ENCODE assay signal across 6 cellular contexts in genomic region chr17:4998666-4999428, GRCh38. TPM values are rescaled to one million over a fixed set of nuclear protein-coding genes. Genes with fewer than 3 reads are reported as not detected.
A peak's percentile ranks its signal among the peaks of the same experiment; 100 is the strongest.
DNase-seq lines count a peak whose midpoint lies in the region; ATAC-seq, FAIRE-seq and TF ChIP-seq lines count a peak whose summit lies in the region.

No MANE protein-coding gene starts in this region.

- H3K9me3 Mint-ChIP-seq in CD8-positive, alpha-beta memory T cell = no peaks in the 10 kb centered on the region

- DNase-seq in CD8-positive, alpha-beta memory T cell = peak in 2 of 5 donors; percentile 11 to 45
- peak; percentile 83 for DNase-seq in kidney
- no peak for DNase-seq in anterior cingulate cortex (lab: John Stamatoyannopoulos, UW)
- no peak for DNase-seq in activated CD4-positive, CD25-positive, alpha-beta regulatory T cell treated with anti-CD3 and anti-CD28 coated beads, Interleukin-2, amount 50 U/mL, for 72 hours

- CTCF ChIA-PET in CD8-positive, alpha-beta memory T cell (lab: Charles Lee) = interaction anchor here (1.1 to 1.5 kb wide), 5 partner anchors 12 to 59 kb away, joined by 3 to 5 read pairs (median 4); partner anchors contain the start of genes RNF167, SLC25A11, SLC52A1 and SPAG7

- H3K27me3 ChIP-seq in CD8-positive, alpha-beta memory T cell (ENCODE audit: insufficient read depth, low read length, poor library complexity, severe bottlenecking) = no peaks in the 10 kb centered on the region
- H3K27me3 ChIP-seq in SU-DHL-6 (ENCODE audit: low read length) = no peaks in the 10 kb centered on the region

- H3K4me3 ChIP-seq in CD8-positive, alpha-beta memory T cell (ENCODE audit: low read length) = peak overlapping the region; percentile 60
- H3K4me3 ChIP-seq in SU-DHL-6 (ENCODE audit: insufficient read depth, low read length, poor library complexity, severe bottlenecking) (peak overlapping the region; percentile 88), kidney (ENCODE audit: low read length in 2 of 2) (peak overlapping the region; percentile 69 to 91)

- FAIRE-seq in kidney (lab: Jason Lieb, UNC) = no peak

- H3K27me3 Mint-ChIP-seq in CD8-positive, alpha-beta memory T cell = no peaks in the 10 kb centered on the region

- no peaks in the 10 kb centered on the region for H3K9me3 ChIP-seq in CD8-positive, alpha-beta memory T cell (ENCODE audit: low read length)
- no peaks in the 10 kb centered on the region for H3K9me3 ChIP-seq in SU-DHL-6 (ENCODE audit: insufficient read depth, low read length)
- no peaks in the 10 kb centered on the region for H3K9me3 ChIP-seq in kidney (ENCODE audit: control insufficient read depth in 1 of 2, low read length in 2 of 2)

- H3K36me3 ChIP-seq in CD8-positive, alpha-beta memory T cell (ENCODE audit: insufficient read depth, low read length) = peaks cover 8% of the 10 kb centered on the region
- no peaks in the 10 kb centered on the region for H3K36me3 ChIP-seq in SU-DHL-6 (ENCODE audit: low read length)
- peaks cover 20 to 25% of the 10 kb centered on the region in 2 donors for H3K36me3 ChIP-seq in kidney (ENCODE audit: control insufficient read depth in 1 of 2, insufficient read depth in 2 of 2, low read length in 2 of 2)

- TF ChIP-seq CTCF in SU-DHL-6 (IDR thresholded peaks at IDR 0.05; ENCODE audit: insufficient read depth, low read length, poor library complexity, severe bottlenecking) = no peak
- TF ChIP-seq CTCF in kidney (IDR thresholded peaks at IDR 0.05; ENCODE audit: borderline replicate concordance, extremely low read depth, insufficient read depth) = no peak

- POLR2A ChIA-PET in CD8-positive, alpha-beta memory T cell (lab: Charles Lee) = interaction anchor here (2.2 to 2.6 kb wide), 2 partner anchors 12 to 31 kb away, joined by 18 to 20 read pairs; partner anchors contain the start of genes CAMTA2 and SPAG7

- ATAC-seq in HG03025 (IDR thresholded peaks at IDR 0.05; ENCODE audit: low FRiP score, unreplicated experiment) = no peak

- intact Hi-C loops in kidney (cut with DNase I) = no loop called here

- H2AFZ ChIP-seq in SU-DHL-6 (ENCODE audit: low read depth, low read length, severe bottlenecking) = no peak overlapping the region

- H3K9ac ChIP-seq in SU-DHL-6 (ENCODE audit: low read length) = peak overlapping the region; percentile 88
- H3K9ac ChIP-seq in kidney (ENCODE audit: low read length in 2 of 2) = peak overlapping the region; percentile 43 to 57

- H3K27ac Mint-ChIP-seq in CD8-positive, alpha-beta memory T cell = peak overlapping the region; percentile 2 to 92 (median 62)

- H4K20me1 ChIP-seq in SU-DHL-6 (ENCODE audit: low read depth, low read length) = no peaks in the 10 kb centered on the region

- peaks cover 21% of the 10 kb centered on the region for H3K4me1 ChIP-seq in CD8-positive, alpha-beta memory T cell (ENCODE audit: insufficient read depth, low read length)
- H3K4me1 ChIP-seq in kidney (ENCODE audit: control insufficient read depth in 1 of 2, insufficient read depth in 1 of 2, low read depth in 1 of 2, low read length in 2 of 2) = peaks cover 4 to 20% of the 10 kb centered on the region in 2 donors

- peak overlapping the region; percentile 51 for H3K27ac ChIP-seq in CD8-positive, alpha-beta memory T cell (ENCODE audit: low read depth, low read length)
- no peak overlapping the region for H3K27ac ChIP-seq in SU-DHL-6 (ENCODE audit: low read depth, low read length)
- peak overlapping the region in 1 of 2 donors; percentile 8 for H3K27ac ChIP-seq in kidney (ENCODE audit: low read depth in 2 of 2, low read length in 2 of 2)

- H3K79me2 ChIP-seq in SU-DHL-6 (ENCODE audit: insufficient read depth, low read length) = no peaks in the 10 kb centered on the region

- H3K4me3 Mint-ChIP-seq in CD8-positive, alpha-beta memory T cell = peak overlapping the region; percentile 73 to 86 (median 83)

- H3K4me1 Mint-ChIP-seq in CD8-positive, alpha-beta memory T cell = peaks cover 18 to 33% (median 26%) of the 10 kb centered on the region in 3 donors

- peaks cover 1 to 32% (median 1%) of the 10 kb centered on the region in 3 donors for H3K36me3 Mint-ChIP-seq in CD8-positive, alpha-beta memory T cell

- no peaks in the 10 kb centered on the region for H3K9me2 ChIP-seq in SU-DHL-6 (replicated peaks; ENCODE audit: insufficient read depth, low read length)

- peak overlapping the region; percentile 65 for H3K4me2 ChIP-seq in SU-DHL-6 (ENCODE audit: low read depth, low read length, poor library complexity, severe bottlenecking)

- no peaks in the 10 kb centered on the region for H3F3A ChIP-seq in SU-DHL-6 (ENCODE audit: insufficient read depth)

RNA-seq across cellular contexts. Expression of gene KIF1C, which starts 1.1 kb away (rescaled TPM):
- 10 to 100 TPM; 73.4 to 77.3 TPM for total RNA-seq in CD8-positive, alpha-beta memory T cell
- polyA plus RNA-seq in CD8-positive, alpha-beta memory T cell = 8.0 TPM
- 168 TPM for total RNA-seq in kidney
- 69.6 TPM for polyA plus RNA-seq in kidney (ENCODE audit: insufficient read depth, low read depth, low replicate concordance)

RNA-seq across cellular contexts. Expression of gene INCA1, which starts 1.5 kb away (rescaled TPM):
- under 1 TPM; 0.18 to 0.37 TPM for total RNA-seq in CD8-positive, alpha-beta memory T cell
- polyA plus RNA-seq in CD8-positive, alpha-beta memory T cell = 0.58 TPM
- 1.5 TPM for total RNA-seq in kidney
- 1.6 TPM for polyA plus RNA-seq in kidney (ENCODE audit: insufficient read depth, low read depth, low replicate concordance)

RNA-seq across cellular contexts. Expression of gene CAMTA2, which starts 11.4 kb away (rescaled TPM):
- 10 to 100 TPM; 85.6 to 90.6 TPM for total RNA-seq in CD8-positive, alpha-beta memory T cell
- polyA plus RNA-seq in CD8-positive, alpha-beta memory T cell = 19.6 TPM
- 47.1 TPM for total RNA-seq in kidney
- 40.1 TPM for polyA plus RNA-seq in kidney (ENCODE audit: insufficient read depth, low read depth, low replicate concordance)

RNA-seq across cellular contexts. Expression of gene SPAG7, which starts 31.2 kb away (rescaled TPM):
- total RNA-seq in CD8-positive, alpha-beta memory T cell = 10 to 100 TPM; 63.4 to 64.2 TPM
- polyA plus RNA-seq in CD8-positive, alpha-beta memory T cell = 112 TPM
- 73.6 TPM for total RNA-seq in kidney
- polyA plus RNA-seq in kidney (ENCODE audit: insufficient read depth, low read depth, low replicate concordance) = 157 TPM

RNA-seq across cellular contexts. Expression of gene SLC52A1, which starts 36.4 kb away (rescaled TPM):
- total RNA-seq in CD8-positive, alpha-beta memory T cell = under 1 TPM; 0.35 to 0.64 TPM
- 0.12 TPM for polyA plus RNA-seq in CD8-positive, alpha-beta memory T cell
- 0.19 TPM for total RNA-seq in kidney
- polyA plus RNA-seq in kidney (ENCODE audit: insufficient read depth, low read depth, low replicate concordance) = 0.90 TPM
